Comparison of ENCODE assay signal across 2 cellular contexts in genomic region chr17:63830904-63831491, GRCh38.
TF ChIP-seq lines count a peak whose summit lies in the region.

No MANE protein-coding gene starts in this region.

TF ChIP-seq in K562, 482 proteins besides CTCF, POLR2A, EP300 and RAD21:
- TF ChIP-seq RBFOX2 (IDR thresholded peaks at IDR 0.05; ENCODE audit: low read depth, low read length), result peak; percentile 57
- TF ChIP-seq TBP (optimal IDR thresholded peaks at IDR 0.05; ENCODE audit: low read depth, low read length), result no peak
- no peak for TF ChIP-seq EHMT2 (IDR thresholded peaks at IDR 0.05)

TF ChIP-seq in SK-N-SH treated with all-trans-retinoic acid at 6 μM for 48 hours, 23 proteins besides CTCF, POLR2A, EP300 and RAD21:
- TF ChIP-seq ZFP30 (CRISPR knock-in tag; IDR thresholded peaks at IDR 0.05) (no peak), CSDC2 (CRISPR knock-in tag; IDR thresholded peaks at IDR 0.05) (no peak), ZC3H10 (CRISPR knock-in tag; IDR thresholded peaks at IDR 0.05) (no peak)
